9 cellular contexts compared by ENCODE assay signal in genomic region chr17:77233635-77234334, GRCh38.
DNase-seq lines count a peak whose midpoint lies in the region; ATAC-seq and TF ChIP-seq lines count a peak whose summit lies in the region.
"Had no signal": no experiment of that assay in that cellular context is flagged by ENCODE, and none has a peak within 500 bp of the region (broad histone marks: within the 10 kb centered on the region; RNA-seq: fewer than 3 reads in every experiment).

No MANE protein-coding gene starts in this region.

- no peak for ATAC-seq in T-cell (replicated peaks in 1 of 4)

- no peaks in the 10 kb centered on the region for H3K9me3 Mint-ChIP-seq in activated CD4-positive, alpha-beta T cell treated with anti-CD3 and anti-CD28 coated beads, Interleukin-2, amount 10 ng/mL, durations not matched to agents 24 days and 14 days
- no peaks in the 10 kb centered on the region for H3K9me3 Mint-ChIP-seq in T-cell

- intact Hi-C loops in activated CD4-positive, alpha-beta T cell treated with anti-CD3 and anti-CD28 coated beads, Interleukin-2, amount 10 ng/mL, durations not matched to agents 24 days and 14 days (cut with micrococcal nuclease) = no loop called here
- intact Hi-C loops in posterior vena cava (cut with DNase I) = no loop called here

- H3K36me3 Mint-ChIP-seq in activated CD4-positive, alpha-beta T cell treated with anti-CD3 and anti-CD28 coated beads, Interleukin-2, amount 10 ng/mL, durations not matched to agents 24 days and 14 days (ENCODE audit: low read depth) = no peaks in the 10 kb centered on the region
- no peaks in the 10 kb centered on the region for H3K36me3 Mint-ChIP-seq in T-cell

- peak overlapping the region; percentile 1; the same call in 1 of the 2 replicates for H3K4me2 ChIP-seq in OCI-LY3 (ENCODE audit: low read length)

- no peak overlapping the region for H3K9ac ChIP-seq in OCI-LY3 (ENCODE audit: low read length)

- H3K4me3 ChIP-seq in OCI-LY3 (ENCODE audit: low read length) (no peak overlapping the region), epithelial cell of esophagus (ENCODE audit: low read length) (no peak overlapping the region)

- peaks cover 18% of the 10 kb centered on the region for H3K4me1 Mint-ChIP-seq in activated CD4-positive, alpha-beta T cell treated with anti-CD3 and anti-CD28 coated beads, Interleukin-2, amount 10 ng/mL, durations not matched to agents 24 days and 14 days
- H3K4me1 Mint-ChIP-seq in T-cell = peaks cover 9 to 13% (median 10%) of the 10 kb centered on the region in 3 donors

- H3K9me3 ChIP-seq in OCI-LY3 (ENCODE audit: insufficient read depth, low read length) = no peaks in the 10 kb centered on the region; the same call in 1 of the 2 replicates

- peak overlapping the region; percentile 55 for H3K27ac Mint-ChIP-seq in activated CD4-positive, alpha-beta T cell treated with anti-CD3 and anti-CD28 coated beads, Interleukin-2, amount 10 ng/mL, durations not matched to agents 24 days and 14 days
- H3K27ac Mint-ChIP-seq in T-cell = no peak overlapping the region

- H4K20me1 ChIP-seq in OCI-LY3 (ENCODE audit: insufficient read depth, low read length) = no peaks in the 10 kb centered on the region

- POLR2A ChIA-PET in T-cell (lab: Charles Lee) = interaction anchor here in 1 of 2 donors (0.6 kb wide), 1 partner anchor 1785 kb away, joined by 5 read pairs; no protein-coding TSS in a partner anchor

- no peaks in the 10 kb centered on the region for H3K36me3 ChIP-seq in OCI-LY3 (replicated peaks; ENCODE audit: low read depth, low read length)

- no peak for TF ChIP-seq CTCF in OCI-LY3 (IDR thresholded peaks at IDR 0.05; ENCODE audit: low read depth, low read length)
- TF ChIP-seq CTCF in epithelial cell of esophagus (IDR thresholded peaks at IDR 0.05; ENCODE audit: insufficient read depth, low read depth, low read length, missing control alignments) = no peak

- H3K79me2 ChIP-seq in OCI-LY3 (ENCODE audit: low read length) = no peaks in the 10 kb centered on the region

- CTCF ChIA-PET in T-cell (lab: Charles Lee) = interaction anchor here in 1 of 2 donors (1.1 kb wide), 1 partner anchor 674 kb away, joined by 5 read pairs; no protein-coding TSS in a partner anchor

- no peak overlapping the region for H3K27ac ChIP-seq in OCI-LY3 (ENCODE audit: low read length)

- no peaks in the 10 kb centered on the region for H3K27me3 ChIP-seq in OCI-LY3 (ENCODE audit: low read depth, low read length)

- H3K4me3 Mint-ChIP-seq in activated CD4-positive, alpha-beta T cell treated with anti-CD3 and anti-CD28 coated beads, Interleukin-2, amount 10 ng/mL, durations not matched to agents 24 days and 14 days = peak overlapping the region; percentile 4
- H3K4me3 Mint-ChIP-seq in T-cell = no peak overlapping the region

- no peaks in the 10 kb centered on the region for H3K27me3 Mint-ChIP-seq in activated CD4-positive, alpha-beta T cell treated with anti-CD3 and anti-CD28 coated beads, Interleukin-2, amount 10 ng/mL, durations not matched to agents 24 days and 14 days
- H3K27me3 Mint-ChIP-seq in T-cell = no peaks in the 10 kb centered on the region

- H3K4me1 ChIP-seq in OCI-LY3 (ENCODE audit: low read length) = peaks cover 12% of the 10 kb centered on the region

- peak; percentile 67 for DNase-seq in activated CD4-positive, alpha-beta T cell treated with anti-CD3 and anti-CD28 coated beads, Interleukin-2, amount 10 ng/mL, durations not matched to agents 24 days and 14 days
- no peak for DNase-seq in activated CD4-positive, alpha-beta T cell treated with anti-CD3 and anti-CD28 coated beads for 1 hour
- peak; percentile 72 for DNase-seq in epithelial cell of esophagus (ENCODE audit: low read depth)
- DNase-seq in stimulated activated CD8-positive, alpha-beta memory T cell treated with anti-CD3 and anti-CD28 coated beads, Interleukin-4, amount 100 ng/mL, for 48 hours = peak; percentile 56
- DNase-seq in T-cell = no peak
- DNase-seq in retina = no peak
- no peak for DNase-seq in posterior vena cava (ENCODE audit: low spot score)
- DNase-seq: NCI-H446 treated with DMSO at 0.1 percent for 48 hours had no signal

- H2AFZ ChIP-seq in OCI-LY3 (ENCODE audit: low read depth, low read length) = no peak overlapping the region

Comparison
In these comparisons a context has a peak if more than half of its experiments do, and no peak if none do; other contexts are left out.
1. DNase-seq: peak in activated CD4-positive, alpha-beta T cell treated with anti-CD3 and anti-CD28 coated beads, Interleukin-2, amount 10 ng/mL, durations not matched to agents 24 days and 14 days (single experiment), epithelial cell of esophagus (single experiment) and stimulated activated CD8-positive, alpha-beta memory T cell treated with anti-CD3 and anti-CD28 coated beads, Interleukin-4, amount 100 ng/mL, for 48 hours (single experiment); none in activated CD4-positive, alpha-beta T cell treated with anti-CD3 and anti-CD28 coated beads for 1 hour (single experiment), T-cell (0 of 34), retina (single experiment) and posterior vena cava (single experiment).